In the genomic region with DNA sequence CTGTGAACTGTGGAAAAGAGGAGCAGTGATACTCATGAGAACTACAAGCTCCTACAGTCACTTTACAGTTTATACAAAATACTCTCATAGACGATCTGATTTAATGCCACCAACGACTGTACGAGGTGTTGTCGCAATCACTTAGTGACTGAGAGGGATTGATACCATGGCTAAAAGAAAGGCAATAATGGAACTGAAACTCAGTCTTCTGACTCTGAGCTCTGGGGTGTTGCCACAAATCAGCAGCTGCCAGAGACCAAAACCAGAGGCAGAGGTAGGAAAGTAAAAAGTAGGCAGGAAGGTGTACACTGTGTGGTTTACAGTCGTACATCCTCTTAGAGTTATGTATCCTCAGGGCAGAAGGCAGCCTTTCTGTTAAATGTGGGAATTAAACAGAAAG, we compare ENCODE assay signal across 8 cellular contexts. TPM values are rescaled to one million over a fixed set of nuclear protein-coding genes. Genes with fewer than 3 reads are reported as not detected.
DNase-seq lines count a peak whose midpoint lies in the region; ATAC-seq and TF ChIP-seq lines count a peak whose summit lies in the region.
"Not testable (repeated sequence)": the region's sequence is repeated elsewhere in the genome, so short reads cannot be mapped to it uniquely, and the experiment has no call there.

No MANE protein-coding gene starts in this region.

- H3K9me3 Mint-ChIP-seq in CD4-positive, alpha-beta T cell; activated naive CD4-positive, alpha-beta T cell treated with anti-CD3 and anti-CD28 coated beads, Interleukin-2, amount 10 ng/mL, durations not matched to agents 7 days and 5 days: not testable (repeated sequence)

- peak; percentile 83 for ATAC-seq in CD4-positive, alpha-beta T cell (ENCODE audit: poor library complexity)
- ATAC-seq in GM18907 (IDR thresholded peaks at IDR 0.05; ENCODE audit: unreplicated experiment) (peak; percentile 94), GM21360 (IDR thresholded peaks at IDR 0.05; ENCODE audit: unreplicated experiment) (peak; percentile 88), GM21825 (IDR thresholded peaks at IDR 0.05; ENCODE audit: unreplicated experiment) (peak; percentile 95), HG02981 (IDR thresholded peaks at IDR 0.05; ENCODE audit: unreplicated experiment) (peak; percentile 87), HG03354 (IDR thresholded peaks at IDR 0.05; ENCODE audit: poor library complexity, severe bottlenecking, unreplicated experiment) (peak; percentile 94)

- H3K4me1 Mint-ChIP-seq in CD4-positive, alpha-beta T cell (ENCODE audit: low read depth), result not testable (repeated sequence)
- peaks cover 21% of the 10 kb centered on the region for H3K4me1 Mint-ChIP-seq in activated naive CD4-positive, alpha-beta T cell treated with anti-CD3 and anti-CD28 coated beads, Interleukin-2, amount 10 ng/mL, durations not matched to agents 7 days and 5 days

- not testable (repeated sequence) for H3K36me3 Mint-ChIP-seq in CD4-positive, alpha-beta T cell (ENCODE audit: low read depth); activated naive CD4-positive, alpha-beta T cell treated with anti-CD3 and anti-CD28 coated beads, Interleukin-2, amount 10 ng/mL, durations not matched to agents 7 days and 5 days

- CTCF ChIA-PET in CD4-positive, alpha-beta T cell (lab: Charles Lee), result interaction anchor here (0.6 kb wide), 1 partner anchor 43 kb away, joined by 3 read pairs; no protein-coding TSS in a partner anchor
- CTCF ChIA-PET in activated naive CD4-positive, alpha-beta T cell treated with anti-CD3 and anti-CD28 coated beads, Interleukin-2, amount 10 ng/mL, durations not matched to agents 7 days and 5 days (lab: Charles Lee), result not testable (repeated sequence)

- not testable (repeated sequence) for H3K9me3 ChIP-seq in CD4-positive, alpha-beta T cell (ENCODE audit: control insufficient read depth, low read length)

- H3K27ac Mint-ChIP-seq in CD4-positive, alpha-beta T cell, result not testable (repeated sequence)
- peak overlapping the region; percentile 73 for H3K27ac Mint-ChIP-seq in activated naive CD4-positive, alpha-beta T cell treated with anti-CD3 and anti-CD28 coated beads, Interleukin-2, amount 10 ng/mL, durations not matched to agents 7 days and 5 days

- DNase-seq in CD4-positive, alpha-beta T cell, result not testable (repeated sequence)
- peak; percentile 24 for DNase-seq in RPMI8226
- DNase-seq in activated naive CD4-positive, alpha-beta T cell treated with anti-CD3 and anti-CD28 coated beads, Interleukin-2, amount 10 ng/mL, durations not matched to agents 7 days and 5 days, result peak; percentile 27

- not testable (repeated sequence) for H3K4me3 Mint-ChIP-seq in CD4-positive, alpha-beta T cell; activated naive CD4-positive, alpha-beta T cell treated with anti-CD3 and anti-CD28 coated beads, Interleukin-2, amount 10 ng/mL, durations not matched to agents 7 days and 5 days

- intact Hi-C loops in CD4-positive, alpha-beta T cell (cut with DNase I, micrococcal nuclease), result not testable (repeated sequence)

- H3K27ac ChIP-seq in CD4-positive, alpha-beta T cell (ENCODE audit: low read depth, low read length), result not testable (repeated sequence)

- not testable (repeated sequence) for H3K27me3 Mint-ChIP-seq in CD4-positive, alpha-beta T cell
- peaks cover 35% of the 10 kb centered on the region for H3K27me3 Mint-ChIP-seq in activated naive CD4-positive, alpha-beta T cell treated with anti-CD3 and anti-CD28 coated beads, Interleukin-2, amount 10 ng/mL, durations not matched to agents 7 days and 5 days

- POLR2A ChIA-PET in CD4-positive, alpha-beta T cell (lab: Charles Lee), result not testable (repeated sequence)

- not testable (repeated sequence) for TF ChIP-seq CTCF in CD4-positive, alpha-beta T cell (IDR thresholded peaks at IDR 0.05)

- not testable (repeated sequence) for H3K27me3 ChIP-seq in CD4-positive, alpha-beta T cell (ENCODE audit: control insufficient read depth, insufficient read depth, low read length)

RNA-seq across cellular contexts. Expression of a gene that starts 11.8 kb away (rescaled TPM):
- 1 to 10 TPM; 5.1 to 5.4 TPM for total RNA-seq in CD4-positive, alpha-beta T cell
